ENCODE assay signal across 8 cellular contexts in genomic region chr2:200962821-200963128, GRCh38. TPM values are rescaled to one million over a fixed set of nuclear protein-coding genes. Genes with fewer than 3 reads are reported as not detected.
A peak's percentile ranks its signal among the peaks of the same experiment; 100 is the strongest.
DNase-seq lines count a peak whose midpoint lies in the region; ATAC-seq, FAIRE-seq and TF ChIP-seq lines count a peak whose summit lies in the region.

No MANE protein-coding gene starts in this region.

- H3K4me3 Mint-ChIP-seq in astrocyte (ENCODE audit: unreplicated experiment), result peak overlapping the region; percentile 96

- H3K9me3 ChIP-seq in astrocyte (ENCODE audit: insufficient read depth, low read depth, low read length), result no peaks in the 10 kb centered on the region
- H3K9me3 ChIP-seq in testis, result no peaks in the 10 kb centered on the region

- H3K4me2 ChIP-seq in astrocyte (ENCODE audit: low read length), result peak overlapping the region; percentile 98

- DNase-seq in AG10803 (ENCODE audit: low read depth), result no peak
- peak; percentile 2 for DNase-seq in GM19239 (ENCODE audit: insufficient read length, low spot score)
- no peak for DNase-seq in astrocyte (ENCODE audit: low read depth)
- no peak for DNase-seq in testis
- DNase-seq in stimulated activated CD4-positive, alpha-beta T cell treated with anti-CD3 and anti-CD28 coated beads, Interleukin-4, amount 100 ng/mL, for 24 hours, result no peak
- no peak for DNase-seq in NK-92 treated with Interleukin-12 subunit alpha and Interleukin-12 subunit beta, amount 100 ng/mL, for 24 hours (lab: John Stamatoyannopoulos, UW)

- no peaks in the 10 kb centered on the region for H3K27me3 Mint-ChIP-seq in astrocyte (ENCODE audit: low read depth, unreplicated experiment)

- H3K9ac ChIP-seq in astrocyte (ENCODE audit: low read length), result peak overlapping the region; percentile 90

- no peaks in the 10 kb centered on the region for H3K36me3 Mint-ChIP-seq in astrocyte (ENCODE audit: low read depth, unreplicated experiment)

- no peak for TF ChIP-seq POLR2A in testis (IDR thresholded peaks at IDR 0.05)

- H3K4me1 ChIP-seq in astrocyte (ENCODE audit: insufficient read depth, low read length) (peaks cover 20% of the 10 kb centered on the region), testis (peaks cover 9% of the 10 kb centered on the region)

- H3K9me3 Mint-ChIP-seq in astrocyte (ENCODE audit: unreplicated experiment), result no peaks in the 10 kb centered on the region

- TF ChIP-seq CTCF in AG10803 (conservative IDR thresholded peaks at IDR 0.05; ENCODE audit: low read length), result no peak
- TF ChIP-seq CTCF in astrocyte (IDR thresholded peaks at IDR 0.05; ENCODE audit: insufficient read depth, low read depth, low read length), result no peak
- no peak for TF ChIP-seq CTCF in testis (IDR thresholded peaks at IDR 0.05)

- H3K27me3 ChIP-seq in astrocyte (ENCODE audit: insufficient read depth, low read length) (no peaks in the 10 kb centered on the region), layer of hippocampus (ENCODE audit: control insufficient read depth, insufficient read depth, low read length) (no peaks in the 10 kb centered on the region), testis (no peaks in the 10 kb centered on the region)

- ATAC-seq in HG03354 (IDR thresholded peaks at IDR 0.05; ENCODE audit: poor library complexity, severe bottlenecking, unreplicated experiment), result peak; percentile 6

- peaks cover 13% of the 10 kb centered on the region for H3K4me1 Mint-ChIP-seq in astrocyte (ENCODE audit: low read depth, unreplicated experiment)

- H3K27ac ChIP-seq in astrocyte (ENCODE audit: low read depth, low read length) (peak overlapping the region; percentile 78), layer of hippocampus (ENCODE audit: low read depth, low read length) (peak overlapping the region; percentile 80), testis (peak overlapping the region; percentile 74 to 84)

- FAIRE-seq in GM19239 (lab: Jason Lieb, UNC) (no peak), astrocyte (lab: Jason Lieb, UNC) (no peak)

- peak overlapping the region; percentile 83 for H3K27ac Mint-ChIP-seq in astrocyte (ENCODE audit: unreplicated experiment)

- no peaks in the 10 kb centered on the region for H3K36me3 ChIP-seq in astrocyte (ENCODE audit: insufficient read depth, low read length)
- H3K36me3 ChIP-seq in testis (ENCODE audit: low read depth, missing control alignments), result no peaks in the 10 kb centered on the region

- H4K20me1 ChIP-seq in astrocyte (ENCODE audit: insufficient read depth, low read length), result peaks cover 19% of the 10 kb centered on the region

- intact Hi-C loops in testis (cut with DNase I; ENCODE audit: low total_unique reads), result no loop called here

- WGBS in testis, 2 donors, result 0 to 2% methylated on average over 6 of the region's 6 CpGs

- peaks cover 54% of the 10 kb centered on the region for H3K79me2 ChIP-seq in astrocyte (ENCODE audit: insufficient read depth, low read length)

- peak overlapping the region; percentile 87 for H2AFZ ChIP-seq in astrocyte (ENCODE audit: low read depth, low read length)

- peak overlapping the region; percentile 96 for H3K4me3 ChIP-seq in AG10803 (ENCODE audit: low read length)
- peak overlapping the region; percentile 91 for H3K4me3 ChIP-seq in astrocyte (ENCODE audit: insufficient read depth, low read depth, low read length)
- H3K4me3 ChIP-seq in testis, result peak overlapping the region; percentile 80 to 98

RNA-seq across cellular contexts. Expression of gene ORC2, which starts 0.7 kb away (rescaled TPM):
- 25.4 and 25.5 TPM in 2 replicates for total RNA-seq in astrocyte
- 10 to 100 TPM; 31.8 to 32.5 TPM for total RNA-seq in testis
- polyA plus RNA-seq in testis (ENCODE audit: insufficient read depth, low read depth, low replicate concordance), result 70.4 TPM
